In genomic region chr6:154541832-154542231, GRCh38 we compare ENCODE assay signal across 1 cellular context. TPM values are rescaled to one million over a fixed set of nuclear protein-coding genes. Genes with fewer than 3 reads are reported as not detected.
"Had no signal": no experiment of that assay in that cellular context is flagged by ENCODE, and none has a peak within 500 bp of the region (broad histone marks: within the 10 kb centered on the region; RNA-seq: fewer than 3 reads in every experiment).

No MANE protein-coding gene starts in this region.

RNA-seq across cellular contexts. Expression of gene CNKSR3, which starts 31.3 kb away (rescaled TPM):
- total RNA-seq: naive thymus-derived CD8-positive, alpha-beta T cell had no signal
